1 cellular context compared by ENCODE assay signal in genomic region chr14:24150567-24150966, GRCh38.
TF ChIP-seq lines count a peak whose summit lies in the region.

No MANE protein-coding gene starts in this region.

TF ChIP-seq in GM23338, 12 proteins besides CTCF, POLR2A, EP300 and RAD21:
- no peak for TF ChIP-seq CREB1 (CRISPR knock-in tag; IDR thresholded peaks at IDR 0.05; ENCODE audit: low read depth)
- no peak for TF ChIP-seq EZH2phosphoT487 (IDR thresholded peaks at IDR 0.05; ENCODE audit: unreplicated experiment)
- no peak for TF ChIP-seq JUNB (IDR thresholded peaks at IDR 0.05; ENCODE audit: unreplicated experiment)
- TF ChIP-seq, protein P1, sequence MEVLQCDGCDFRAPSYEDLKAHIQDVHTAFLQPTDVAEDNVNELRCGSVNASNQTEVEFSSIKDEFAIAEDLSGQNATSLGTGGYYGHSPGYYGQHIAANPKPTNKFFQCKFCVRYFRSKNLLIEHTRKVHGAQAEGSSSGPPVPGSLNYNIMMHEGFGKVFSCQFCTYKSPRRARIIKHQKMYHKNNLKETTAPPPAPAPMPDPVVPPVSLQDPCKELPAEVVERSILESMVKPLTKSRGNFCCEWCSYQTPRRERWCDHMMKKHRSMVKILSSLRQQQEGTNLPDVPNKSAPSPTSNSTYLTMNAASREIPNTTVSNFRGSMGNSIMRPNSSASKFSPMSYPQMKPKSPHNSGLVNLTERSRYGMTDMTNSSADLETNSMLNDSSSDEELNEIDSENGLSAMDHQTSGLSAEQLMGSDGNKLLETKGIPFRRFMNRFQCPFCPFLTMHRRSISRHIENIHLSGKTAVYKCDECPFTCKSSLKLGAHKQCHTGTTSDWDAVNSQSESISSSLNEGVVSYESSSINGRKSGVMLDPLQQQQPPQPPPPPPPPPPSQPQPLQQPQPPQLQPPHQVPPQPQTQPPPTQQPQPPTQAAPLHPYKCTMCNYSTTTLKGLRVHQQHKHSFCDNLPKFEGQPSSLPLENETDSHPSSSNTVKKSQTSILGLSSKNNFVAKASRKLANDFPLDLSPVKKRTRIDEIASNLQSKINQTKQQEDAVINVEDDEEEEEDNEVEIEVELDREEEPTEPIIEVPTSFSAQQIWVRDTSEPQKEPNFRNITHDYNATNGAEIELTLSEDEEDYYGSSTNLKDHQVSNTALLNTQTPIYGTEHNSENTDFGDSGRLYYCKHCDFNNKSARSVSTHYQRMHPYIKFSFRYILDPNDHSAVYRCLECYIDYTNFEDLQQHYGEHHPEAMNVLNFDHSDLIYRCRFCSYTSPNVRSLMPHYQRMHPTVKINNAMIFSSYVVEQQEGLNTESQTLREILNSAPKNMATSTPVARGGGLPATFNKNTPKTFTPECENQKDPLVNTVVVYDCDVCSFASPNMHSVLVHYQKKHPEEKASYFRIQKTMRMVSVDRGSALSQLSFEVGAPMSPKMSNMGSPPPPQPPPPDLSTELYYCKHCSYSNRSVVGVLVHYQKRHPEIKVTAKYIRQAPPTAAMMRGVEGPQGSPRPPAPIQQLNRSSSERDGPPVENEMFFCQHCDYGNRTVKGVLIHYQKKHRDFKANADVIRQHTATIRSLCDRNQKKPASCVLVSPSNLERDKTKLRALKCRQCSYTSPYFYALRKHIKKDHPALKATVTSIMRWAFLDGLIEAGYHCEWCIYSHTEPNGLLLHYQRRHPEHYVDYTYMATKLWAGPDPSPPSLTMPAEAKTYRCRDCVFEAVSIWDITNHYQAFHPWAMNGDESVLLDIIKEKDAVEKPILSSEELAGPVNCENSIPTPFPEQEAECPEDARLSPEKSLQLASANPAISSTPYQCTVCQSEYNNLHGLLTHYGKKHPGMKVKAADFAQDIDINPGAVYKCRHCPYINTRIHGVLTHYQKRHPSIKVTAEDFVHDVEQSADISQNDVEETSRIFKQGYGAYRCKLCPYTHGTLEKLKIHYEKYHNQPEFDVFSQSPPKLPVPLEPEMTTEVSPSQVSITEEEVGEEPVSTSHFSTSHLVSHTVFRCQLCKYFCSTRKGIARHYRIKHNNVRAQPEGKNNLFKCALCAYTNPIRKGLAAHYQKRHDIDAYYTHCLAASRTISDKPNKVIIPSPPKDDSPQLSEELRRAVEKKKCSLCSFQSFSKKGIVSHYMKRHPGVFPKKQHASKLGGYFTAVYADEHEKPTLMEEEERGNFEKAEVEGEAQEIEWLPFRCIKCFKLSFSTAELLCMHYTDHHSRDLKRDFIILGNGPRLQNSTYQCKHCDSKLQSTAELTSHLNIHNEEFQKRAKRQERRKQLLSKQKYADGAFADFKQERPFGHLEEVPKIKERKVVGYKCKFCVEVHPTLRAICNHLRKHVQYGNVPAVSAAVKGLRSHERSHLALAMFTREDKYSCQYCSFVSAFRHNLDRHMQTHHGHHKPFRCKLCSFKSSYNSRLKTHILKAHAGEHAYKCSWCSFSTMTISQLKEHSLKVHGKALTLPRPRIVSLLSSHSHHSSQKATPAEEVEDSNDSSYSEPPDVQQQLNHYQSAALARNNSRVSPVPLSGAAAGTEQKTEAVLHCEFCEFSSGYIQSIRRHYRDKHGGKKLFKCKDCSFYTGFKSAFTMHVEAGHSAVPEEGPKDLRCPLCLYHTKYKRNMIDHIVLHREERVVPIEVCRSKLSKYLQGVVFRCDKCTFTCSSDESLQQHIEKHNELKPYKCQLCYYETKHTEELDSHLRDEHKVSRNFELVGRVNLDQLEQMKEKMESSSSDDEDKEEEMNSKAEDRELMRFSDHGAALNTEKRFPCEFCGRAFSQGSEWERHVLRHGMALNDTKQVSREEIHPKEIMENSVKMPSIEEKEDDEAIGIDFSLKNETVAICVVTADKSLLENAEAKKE (CRISPR knock-in tag; IDR thresholded peaks at IDR 0.05) = no peak
- TF ChIP-seq STAT1 (IDR thresholded peaks at IDR 0.05; ENCODE audit: unreplicated experiment) = no peak
- TF ChIP-seq ZNF331 (CRISPR knock-in tag; IDR thresholded peaks at IDR 0.05; ENCODE audit: low read depth) = no peak
- no peak for TF ChIP-seq ETS1 (IDR thresholded peaks at IDR 0.05)
- no peak for TF ChIP-seq ZNF114 (CRISPR knock-in tag; IDR thresholded peaks at IDR 0.05)
- no peak for TF ChIP-seq NANOG (IDR thresholded peaks at IDR 0.05; ENCODE audit: borderline replicate concordance)
- no peak for TF ChIP-seq POLR2AphosphoS5 (IDR thresholded peaks at IDR 0.05; ENCODE audit: low read depth)
- TF ChIP-seq REST (IDR thresholded peaks at IDR 0.05; ENCODE audit: unreplicated experiment) = no peak
- TF ChIP-seq EZH2 (IDR thresholded peaks at IDR 0.05; ENCODE audit: low read depth, unreplicated experiment) = no peak
